31 cellular contexts compared by ENCODE assay signal in genomic region chr7:148672041-148672440, GRCh38.
DNase-seq lines count a peak whose midpoint lies in the region; ATAC-seq and TF ChIP-seq lines count a peak whose summit lies in the region.
"Had no signal": no experiment of that assay in that cellular context is flagged by ENCODE, and none has a peak within 500 bp of the region (broad histone marks: within the 10 kb centered on the region; RNA-seq: fewer than 3 reads in every experiment).

No MANE protein-coding gene starts in this region.

- peaks cover 7% of the 10 kb centered on the region for H3K27me3 Mint-ChIP-seq in stimulated activated naive CD8-positive, alpha-beta T cell treated with anti-CD3 and anti-CD28 coated beads, Interleukin-15, amount 100 ng/mL, for 72 hours
- H3K27me3 Mint-ChIP-seq: activated CD4-positive, alpha-beta memory T cell treated with anti-CD3 and anti-CD28 coated beads, Interleukin-2, amount 10 ng/mL, durations not matched to agents 7 days and 5 days; type B pancreatic cell had no signal

- DNase-seq in stimulated activated naive CD8-positive, alpha-beta T cell treated with anti-CD3 and anti-CD28 coated beads, Interleukin-15, amount 100 ng/mL, for 72 hours, result peak in 1 of 2 donors; percentile 16
- DNase-seq in stimulated activated naive CD8-positive, alpha-beta T cell treated with anti-CD3 and anti-CD28 coated beads, Interleukin-15, Interleukin-2, amounts not matched to agents 100 U/mL and 50 U/mL, for 24 hours, result no peak
- peak; percentile 79 for DNase-seq in KBM-7
- DNase-seq in erythroblast (lab: John Stamatoyannopoulos, UW), result peak; percentile 5 to 15
- DNase-seq: activated CD4-positive, alpha-beta memory T cell treated with anti-CD3 and anti-CD28 coated beads, Interleukin-2, amount 10 ng/mL, durations not matched to agents 7 days and 5 days; activated CD4-positive, CD25-positive, alpha-beta regulatory T cell treated with anti-CD3 and anti-CD28 coated beads, Interleukin-2, amount 50 U/mL, for 72 hours; activated effector memory CD4-positive, alpha-beta T cell treated with anti-CD3 and anti-CD28 coated beads, Interleukin-2, amount 50 U/mL, for 16 hours; activated naive CD8-positive, alpha-beta T cell treated with anti-CD3 and anti-CD28 coated beads, Interleukin-2, amount 50 U/mL, for 24 hours; activated T-cell treated with anti-CD3 and anti-CD28 coated beads for 4 hours; colonic mucosa; effector CD8-positive, alpha-beta T cell; foreskin fibroblast; heart left ventricle; islet precursor cell; KG1; MG63; naive thymus-derived CD4-positive, alpha-beta T cell; NCI-H1930; NCI-H524 treated with DMSO at 0.1 percent for 48 hours; NK-92 treated with Interleukin-12 subunit alpha and Interleukin-12 subunit beta, amount 100 ng/mL, for 24 hours; nucleus accumbens; PC-3; stimulated activated CD4-positive, alpha-beta T cell treated with anti-CD3 and anti-CD28 coated beads, Interleukin-15, amount 100 ng/mL, for 24 hours; stimulated activated CD4-positive, alpha-beta T cell treated with anti-CD3 and anti-CD28 coated beads, Interleukin-4, amount 100 ng/mL, for 4 hours; substantia nigra; T-helper 17 cell had no signal

- in situ Hi-C loops in KBM-7 (cut with MboI; ENCODE audit: low pct_unique_long_range_greater_than_20kb, low sequenced_read_pairs), result no loop called here

- no peak overlapping the region for H3K4me3 Mint-ChIP-seq in stimulated activated naive CD8-positive, alpha-beta T cell treated with anti-CD3 and anti-CD28 coated beads, Interleukin-15, amount 100 ng/mL, for 72 hours
- H3K4me3 Mint-ChIP-seq: activated CD4-positive, alpha-beta memory T cell treated with anti-CD3 and anti-CD28 coated beads, Interleukin-2, amount 10 ng/mL, durations not matched to agents 7 days and 5 days; activated naive CD8-positive, alpha-beta T cell treated with anti-CD3 and anti-CD28 coated beads, Interleukin-2, amount 50 U/mL, for 24 hours; naive thymus-derived CD4-positive, alpha-beta T cell; T-helper 17 cell; type B pancreatic cell had no signal

- peaks cover 13% of the 10 kb centered on the region for H3K4me1 Mint-ChIP-seq in stimulated activated naive CD8-positive, alpha-beta T cell treated with anti-CD3 and anti-CD28 coated beads, Interleukin-15, amount 100 ng/mL, for 72 hours
- H3K4me1 Mint-ChIP-seq: T-helper 17 cell had no signal

- ATAC-seq in stimulated activated naive CD8-positive, alpha-beta T cell treated with anti-CD3 and anti-CD28 coated beads, Interleukin-15, amount 100 ng/mL, for 72 hours, result peak; percentile 33
- ATAC-seq in stimulated activated naive CD8-positive, alpha-beta T cell treated with anti-CD3 and anti-CD28 coated beads, Interleukin-15, Interleukin-2, amounts not matched to agents 100 U/mL and 50 U/mL, for 24 hours, result no peak
- ATAC-seq in HG02798 (IDR thresholded peaks at IDR 0.05; ENCODE audit: poor library complexity, unreplicated experiment), result no peak
- no peak for ATAC-seq in HG03432 (IDR thresholded peaks at IDR 0.05; ENCODE audit: unreplicated experiment)
- no peak for ATAC-seq in HG02870 (IDR thresholded peaks at IDR 0.05; ENCODE audit: unreplicated experiment)
- ATAC-seq: activated naive CD8-positive, alpha-beta T cell treated with anti-CD3 and anti-CD28 coated beads, Interleukin-2, amount 50 U/mL, for 24 hours; heart left ventricle; naive thymus-derived CD4-positive, alpha-beta T cell; PC-3; SK-N-SH treated with all-trans-retinoic acid at 6 μM for 48 hours; T-helper 17 cell had no signal

- H3K27ac Mint-ChIP-seq in stimulated activated naive CD8-positive, alpha-beta T cell treated with anti-CD3 and anti-CD28 coated beads, Interleukin-15, amount 100 ng/mL, for 72 hours, result no peak overlapping the region
- H3K27ac Mint-ChIP-seq: activated CD4-positive, alpha-beta memory T cell treated with anti-CD3 and anti-CD28 coated beads, Interleukin-2, amount 10 ng/mL, durations not matched to agents 7 days and 5 days; activated naive CD8-positive, alpha-beta T cell treated with anti-CD3 and anti-CD28 coated beads, Interleukin-2, amount 50 U/mL, for 24 hours; naive thymus-derived CD4-positive, alpha-beta T cell; T-helper 17 cell; type B pancreatic cell had no signal

- peaks cover 6 to 49% of the 10 kb centered on the region in 2 donors for H3K9me3 Mint-ChIP-seq in stimulated activated naive CD8-positive, alpha-beta T cell treated with anti-CD3 and anti-CD28 coated beads, Interleukin-15, amount 100 ng/mL, for 72 hours

- TF ChIP-seq POLR2A in erythroblast (IDR thresholded peaks at IDR 0.05; ENCODE audit: low read length), result no peak
